1 cellular context compared by ENCODE assay signal in the genomic region with DNA sequence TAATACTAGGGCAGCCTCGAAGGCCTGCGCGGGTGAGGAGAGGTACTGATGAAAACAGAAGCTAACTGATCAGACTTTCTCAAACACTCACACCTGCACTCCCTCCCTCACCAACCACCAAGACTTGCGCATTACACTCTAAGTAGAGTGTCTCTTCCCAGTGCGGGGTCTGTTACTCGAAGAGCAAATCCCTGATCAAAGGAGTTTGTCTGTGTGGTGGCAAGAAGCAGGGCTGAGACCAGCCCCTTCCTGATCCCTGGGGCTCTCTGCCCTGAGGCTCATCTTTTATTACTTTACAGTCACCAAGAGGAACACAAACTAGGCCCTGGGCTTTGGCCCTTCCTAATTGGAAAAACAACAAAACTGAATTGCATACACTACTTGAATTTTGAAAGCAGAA.
TF ChIP-seq lines count a peak whose summit lies in the region.

No MANE protein-coding gene starts in this region.

TF ChIP-seq in GM23338, 12 proteins besides CTCF, POLR2A, EP300 and RAD21 (continued from another document):
- TF ChIP-seq, protein P1, sequence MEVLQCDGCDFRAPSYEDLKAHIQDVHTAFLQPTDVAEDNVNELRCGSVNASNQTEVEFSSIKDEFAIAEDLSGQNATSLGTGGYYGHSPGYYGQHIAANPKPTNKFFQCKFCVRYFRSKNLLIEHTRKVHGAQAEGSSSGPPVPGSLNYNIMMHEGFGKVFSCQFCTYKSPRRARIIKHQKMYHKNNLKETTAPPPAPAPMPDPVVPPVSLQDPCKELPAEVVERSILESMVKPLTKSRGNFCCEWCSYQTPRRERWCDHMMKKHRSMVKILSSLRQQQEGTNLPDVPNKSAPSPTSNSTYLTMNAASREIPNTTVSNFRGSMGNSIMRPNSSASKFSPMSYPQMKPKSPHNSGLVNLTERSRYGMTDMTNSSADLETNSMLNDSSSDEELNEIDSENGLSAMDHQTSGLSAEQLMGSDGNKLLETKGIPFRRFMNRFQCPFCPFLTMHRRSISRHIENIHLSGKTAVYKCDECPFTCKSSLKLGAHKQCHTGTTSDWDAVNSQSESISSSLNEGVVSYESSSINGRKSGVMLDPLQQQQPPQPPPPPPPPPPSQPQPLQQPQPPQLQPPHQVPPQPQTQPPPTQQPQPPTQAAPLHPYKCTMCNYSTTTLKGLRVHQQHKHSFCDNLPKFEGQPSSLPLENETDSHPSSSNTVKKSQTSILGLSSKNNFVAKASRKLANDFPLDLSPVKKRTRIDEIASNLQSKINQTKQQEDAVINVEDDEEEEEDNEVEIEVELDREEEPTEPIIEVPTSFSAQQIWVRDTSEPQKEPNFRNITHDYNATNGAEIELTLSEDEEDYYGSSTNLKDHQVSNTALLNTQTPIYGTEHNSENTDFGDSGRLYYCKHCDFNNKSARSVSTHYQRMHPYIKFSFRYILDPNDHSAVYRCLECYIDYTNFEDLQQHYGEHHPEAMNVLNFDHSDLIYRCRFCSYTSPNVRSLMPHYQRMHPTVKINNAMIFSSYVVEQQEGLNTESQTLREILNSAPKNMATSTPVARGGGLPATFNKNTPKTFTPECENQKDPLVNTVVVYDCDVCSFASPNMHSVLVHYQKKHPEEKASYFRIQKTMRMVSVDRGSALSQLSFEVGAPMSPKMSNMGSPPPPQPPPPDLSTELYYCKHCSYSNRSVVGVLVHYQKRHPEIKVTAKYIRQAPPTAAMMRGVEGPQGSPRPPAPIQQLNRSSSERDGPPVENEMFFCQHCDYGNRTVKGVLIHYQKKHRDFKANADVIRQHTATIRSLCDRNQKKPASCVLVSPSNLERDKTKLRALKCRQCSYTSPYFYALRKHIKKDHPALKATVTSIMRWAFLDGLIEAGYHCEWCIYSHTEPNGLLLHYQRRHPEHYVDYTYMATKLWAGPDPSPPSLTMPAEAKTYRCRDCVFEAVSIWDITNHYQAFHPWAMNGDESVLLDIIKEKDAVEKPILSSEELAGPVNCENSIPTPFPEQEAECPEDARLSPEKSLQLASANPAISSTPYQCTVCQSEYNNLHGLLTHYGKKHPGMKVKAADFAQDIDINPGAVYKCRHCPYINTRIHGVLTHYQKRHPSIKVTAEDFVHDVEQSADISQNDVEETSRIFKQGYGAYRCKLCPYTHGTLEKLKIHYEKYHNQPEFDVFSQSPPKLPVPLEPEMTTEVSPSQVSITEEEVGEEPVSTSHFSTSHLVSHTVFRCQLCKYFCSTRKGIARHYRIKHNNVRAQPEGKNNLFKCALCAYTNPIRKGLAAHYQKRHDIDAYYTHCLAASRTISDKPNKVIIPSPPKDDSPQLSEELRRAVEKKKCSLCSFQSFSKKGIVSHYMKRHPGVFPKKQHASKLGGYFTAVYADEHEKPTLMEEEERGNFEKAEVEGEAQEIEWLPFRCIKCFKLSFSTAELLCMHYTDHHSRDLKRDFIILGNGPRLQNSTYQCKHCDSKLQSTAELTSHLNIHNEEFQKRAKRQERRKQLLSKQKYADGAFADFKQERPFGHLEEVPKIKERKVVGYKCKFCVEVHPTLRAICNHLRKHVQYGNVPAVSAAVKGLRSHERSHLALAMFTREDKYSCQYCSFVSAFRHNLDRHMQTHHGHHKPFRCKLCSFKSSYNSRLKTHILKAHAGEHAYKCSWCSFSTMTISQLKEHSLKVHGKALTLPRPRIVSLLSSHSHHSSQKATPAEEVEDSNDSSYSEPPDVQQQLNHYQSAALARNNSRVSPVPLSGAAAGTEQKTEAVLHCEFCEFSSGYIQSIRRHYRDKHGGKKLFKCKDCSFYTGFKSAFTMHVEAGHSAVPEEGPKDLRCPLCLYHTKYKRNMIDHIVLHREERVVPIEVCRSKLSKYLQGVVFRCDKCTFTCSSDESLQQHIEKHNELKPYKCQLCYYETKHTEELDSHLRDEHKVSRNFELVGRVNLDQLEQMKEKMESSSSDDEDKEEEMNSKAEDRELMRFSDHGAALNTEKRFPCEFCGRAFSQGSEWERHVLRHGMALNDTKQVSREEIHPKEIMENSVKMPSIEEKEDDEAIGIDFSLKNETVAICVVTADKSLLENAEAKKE (CRISPR knock-in tag; IDR thresholded peaks at IDR 0.05): no peak
- no peak for TF ChIP-seq EZH2phosphoT487 (IDR thresholded peaks at IDR 0.05; ENCODE audit: unreplicated experiment)
